In genomic region chr6:24606200-24606599, GRCh38 we compare ENCODE assay signal across 24 cellular contexts. TPM values are rescaled to one million over a fixed set of nuclear protein-coding genes. Genes with fewer than 3 reads are reported as not detected.
DNase-seq lines count a peak whose midpoint lies in the region; ATAC-seq, FAIRE-seq and TF ChIP-seq lines count a peak whose summit lies in the region.
"Had no signal": no experiment of that assay in that cellular context is flagged by ENCODE, and none has a peak within 500 bp of the region (broad histone marks: within the 10 kb centered on the region; RNA-seq: fewer than 3 reads in every experiment).

No MANE protein-coding gene starts in this region.

- H2AFZ ChIP-seq in HepG2 (ENCODE audit: low read length), result no peak overlapping the region
- H2AFZ ChIP-seq in neuronal stem cell (ENCODE audit: low read length), result peak overlapping the region; percentile 86
- no peak overlapping the region for H2AFZ ChIP-seq in osteoblast (ENCODE audit: low read length)

- 57% methylated on average over 6 of the region's 6 CpGs for WGBS in HepG2 (ENCODE audit: low lambda C conversion rate)
- 91% methylated on average over 6 of the region's 6 CpGs for WGBS in right lobe of liver (ENCODE audit: insufficient coverage, low coverage, low lambda C conversion rate, missing lambda C conversion rate)
- 94% methylated on average over 6 of the region's 6 CpGs for WGBS in esophagus muscularis mucosa
- WGBS in neuronal stem cell (ENCODE audit: extremely low coverage in 2 of 2, insufficient read length in 2 of 2, insufficient replicate concordance in 1 of 2), 2 donors, result no CpG with 5 or more reads among the region's 6 CpGs

- H3K9ac ChIP-seq in HepG2 (ENCODE audit: insufficient read depth, low read depth, low read length), result no peak overlapping the region
- H3K9ac ChIP-seq in neuronal stem cell (ENCODE audit: low read depth, low read length, poor library complexity), result no peak overlapping the region
- H3K9ac ChIP-seq: BLaER1 had no signal

- no peak for TF ChIP-seq CTCF in HepG2 (CRISPR knock-in tag; IDR thresholded peaks at IDR 0.05)
- TF ChIP-seq CTCF in right lobe of liver (IDR thresholded peaks at IDR 0.05), result no peak
- TF ChIP-seq CTCF in esophagus muscularis mucosa (IDR thresholded peaks at IDR 0.05), result no peak
- TF ChIP-seq CTCF in osteoblast (IDR thresholded peaks at IDR 0.05; ENCODE audit: extremely low read depth, low read depth, low read length), result no peak

- no peak overlapping the region for H3K4ac ChIP-seq in neuronal stem cell (ENCODE audit: low read length)

- no peak overlapping the region for H3K14ac ChIP-seq in neuronal stem cell (ENCODE audit: low read length)

- H2BK120ac ChIP-seq in neuronal stem cell (ENCODE audit: low read depth, low read length), result no peak overlapping the region

- intact Hi-C loops in HepG2 (cut with micrococcal nuclease; ENCODE audit: unreplicated experiment) (no loop called here), right lobe of liver (cut with DNase I) (no loop called here), esophagus muscularis mucosa (cut with DNase I) (no loop called here)

- no peak overlapping the region for H4K8ac ChIP-seq in neuronal stem cell (ENCODE audit: low read depth, low read length)

- no peak overlapping the region for H3K4me3 ChIP-seq in HepG2 (replicated peaks in 1 of 3; ENCODE audit: insufficient read depth in 1 of 3, low read depth in 2 of 3, low read length in 3 of 3)
- H3K4me3 ChIP-seq in right lobe of liver, result no peak overlapping the region
- no peak overlapping the region for H3K4me3 ChIP-seq in esophagus muscularis mucosa
- no peak overlapping the region for H3K4me3 ChIP-seq in neuronal stem cell (ENCODE audit: low read length in 2 of 2)
- H3K4me3 ChIP-seq in osteoblast (ENCODE audit: insufficient read depth, low read length), result no peak overlapping the region
- H3K4me3 ChIP-seq: BLaER1, GM12878, GM23338 had no signal

- DNase-seq in HepG2 (ENCODE audit: low spot score), result no peak
- DNase-seq in right lobe of liver, result no peak
- DNase-seq in esophagus muscularis mucosa (ENCODE audit: extremely low spot score), result peak; percentile 37
- DNase-seq in neuronal stem cell (ENCODE audit: low spot score), result no peak
- DNase-seq in osteoblast (ENCODE audit: insufficient read length, low spot score, missing footprints), result no peak
- no peak for DNase-seq in NCI-H510A (lab: John Stamatoyannopoulos, UW)
- DNase-seq: CD4-positive, CD25-positive, alpha-beta regulatory T cell; CD8-positive, alpha-beta T cell; DMS 273 treated with DMSO at 0.1 percent for 48 hours; DMS79; EL; GDM1; H9; HFFc6 had no signal

- POLR2A ChIA-PET in HepG2 (lab: Yijun Ruan, JAX), result no interaction called here

- H3K27me3 ChIP-seq in HepG2 (ENCODE audit: control insufficient read depth in 1 of 2, insufficient read depth in 2 of 2, low read length in 2 of 2) (peaks cover 0 to 3% of the 10 kb centered on the region in 2 experiments; a peak in 1 of 5 replicates), right lobe of liver (no peaks in the 10 kb centered on the region), esophagus muscularis mucosa (no peaks in the 10 kb centered on the region), neuronal stem cell (ENCODE audit: control insufficient read depth in 3 of 3, insufficient read depth in 3 of 3, low read depth in 1 of 3, low read length in 3 of 3) (peaks cover 0 to 3% (median 0%) of the 10 kb centered on the region in 3 experiments), osteoblast (ENCODE audit: insufficient read depth, low read length) (no peaks in the 10 kb centered on the region)
- H3K27me3 ChIP-seq: BLaER1 had no signal

- CTCF ChIA-PET in HepG2 (lab: Yijun Ruan, JAX; ENCODE audit: low intra/inter-chr PET ratio, low total read pairs), result no interaction called here

- no TSS peak for BruUV-seq in HepG2 (replicated peaks; lab: Mats Ljungman, UMichigan)

- TF ChIP-seq POLR2A in HepG2 (IDR thresholded peaks at IDR 0.05; ENCODE audit: insufficient read depth in 1 of 2, low read depth in 2 of 2, low read length in 2 of 2), result no peak
- no peak for TF ChIP-seq POLR2A in right lobe of liver (IDR thresholded peaks at IDR 0.05)
- no peak for TF ChIP-seq POLR2A in esophagus muscularis mucosa (IDR thresholded peaks at IDR 0.05; ENCODE audit: low read depth)

- H3K27ac ChIP-seq in HepG2 (ENCODE audit: extremely low read length, insufficient read depth, low read length) (no peak overlapping the region), right lobe of liver (no peak overlapping the region), esophagus muscularis mucosa (replicated peaks in 1 of 4) (no peak overlapping the region), neuronal stem cell (replicated peaks; ENCODE audit: low read length) (no peak overlapping the region), osteoblast (ENCODE audit: low read depth, low read length) (no peak overlapping the region)
- H3K27ac ChIP-seq: 22Rv1, BLaER1, C4-2B had no signal

- TF ChIP-seq RAD21 in HepG2 (CRISPR knock-in tag; IDR thresholded peaks at IDR 0.05), result no peak

- H4K91ac ChIP-seq in neuronal stem cell (ENCODE audit: low read depth, low read length, poor library complexity), result no peak overlapping the region

- no peak overlapping the region for H2BK12ac ChIP-seq in neuronal stem cell (ENCODE audit: low read length)

- H3K36me3 ChIP-seq in HepG2 (replicated peaks in 1 of 2; ENCODE audit: control insufficient read depth in 1 of 2, insufficient read depth in 2 of 2, low read length in 2 of 2) (no peaks in the 10 kb centered on the region), right lobe of liver (no peaks in the 10 kb centered on the region), esophagus muscularis mucosa (no peaks in the 10 kb centered on the region), neuronal stem cell (replicated peaks in 1 of 2; ENCODE audit: control insufficient read depth in 2 of 2, insufficient read depth in 2 of 2, low read length in 2 of 2) (no peaks in the 10 kb centered on the region), osteoblast (ENCODE audit: insufficient read depth, low read length) (no peaks in the 10 kb centered on the region)
- H3K36me3 ChIP-seq: BLaER1 had no signal

- no peaks in the 10 kb centered on the region for H3K79me1 ChIP-seq in neuronal stem cell (ENCODE audit: low read depth, low read length)

- no peak overlapping the region for H3K18ac ChIP-seq in neuronal stem cell (ENCODE audit: low read length)

- H4K20me1 ChIP-seq in HepG2 (ENCODE audit: insufficient read depth, low read length), result no peaks in the 10 kb centered on the region
- no peaks in the 10 kb centered on the region for H4K20me1 ChIP-seq in osteoblast (ENCODE audit: insufficient read depth, low read length)
- H4K20me1 ChIP-seq: BLaER1 had no signal

- no peak for FAIRE-seq in HepG2 (lab: Jason Lieb, UNC)
- FAIRE-seq: A204.1, D721Med, GM12878, GM19239 had no signal

- H3K23ac ChIP-seq in neuronal stem cell (ENCODE audit: low read depth, low read length, poor library complexity), result no peak overlapping the region

- H2AK5ac ChIP-seq in neuronal stem cell (ENCODE audit: low read depth, low read length), result no peak overlapping the region

- no peak overlapping the region for H2BK15ac ChIP-seq in neuronal stem cell (ENCODE audit: low read length)

- H3K9me3 ChIP-seq in HepG2 (ENCODE audit: low read length) (no peaks in the 10 kb centered on the region), right lobe of liver (no peaks in the 10 kb centered on the region), esophagus muscularis mucosa (no peaks in the 10 kb centered on the region), neuronal stem cell (replicated peaks in 1 of 2; ENCODE audit: control insufficient read depth in 2 of 2, insufficient read depth in 1 of 2, low read depth in 1 of 2, low read length in 2 of 2) (no peaks in the 10 kb centered on the region), osteoblast (ENCODE audit: low read depth, low read length) (no peaks in the 10 kb centered on the region)
- H3K9me3 ChIP-seq: BLaER1 had no signal

- no peak for ATAC-seq in HepG2
- no peak for ATAC-seq in right lobe of liver
- no peak for ATAC-seq in HG03457 (IDR thresholded peaks at IDR 0.05; ENCODE audit: unreplicated experiment)
- ATAC-seq: CD8-positive, alpha-beta T cell; GM12878; GM23338; HCT116 had no signal

- in situ Hi-C loops in HepG2 (cut with HindIII; ENCODE audit: extremely low pct_ligation_motif_present, low pct_unique_long_range_greater_than_20kb), result no loop called here

- no peaks in the 10 kb centered on the region for H3K79me2 ChIP-seq in HepG2 (ENCODE audit: insufficient read depth, low read length)
- H3K79me2 ChIP-seq in osteoblast (ENCODE audit: insufficient read depth, low read length), result no peaks in the 10 kb centered on the region

- H2BK5ac ChIP-seq in neuronal stem cell (ENCODE audit: low read length), result no peak overlapping the region

- no peak overlapping the region for H3K4me2 ChIP-seq in HepG2 (ENCODE audit: low read depth, low read length)
- H3K4me2 ChIP-seq in neuronal stem cell (ENCODE audit: insufficient read depth, low read length, poor library complexity, severe bottlenecking), result no peak overlapping the region
- H3K4me2 ChIP-seq in osteoblast (ENCODE audit: insufficient read depth, low read length), result no peak overlapping the region
- H3K4me2 ChIP-seq: BLaER1, GM23338 had no signal

- no peak for TF ChIP-seq EP300 in HepG2 (IDR thresholded peaks at IDR 0.05; ENCODE audit: low read depth in 2 of 2, low read length in 2 of 2)
- no peak for TF ChIP-seq EP300 in HepG2 (CRISPR knock-in tag; IDR thresholded peaks at IDR 0.05; ENCODE audit: borderline replicate concordance)
- TF ChIP-seq EP300 in esophagus muscularis mucosa (IDR thresholded peaks at IDR 0.05), result no peak

- H3K4me1 ChIP-seq in HepG2 (ENCODE audit: insufficient read depth, low read length), result no peaks in the 10 kb centered on the region
- H3K4me1 ChIP-seq in right lobe of liver, result no peaks in the 10 kb centered on the region
- H3K4me1 ChIP-seq in esophagus muscularis mucosa, result no peaks in the 10 kb centered on the region
- no peaks in the 10 kb centered on the region for H3K4me1 ChIP-seq in neuronal stem cell (ENCODE audit: control insufficient read depth in 2 of 2, insufficient read depth in 1 of 2, low read depth in 1 of 2, low read length in 2 of 2)
- H3K4me1 ChIP-seq in osteoblast (ENCODE audit: insufficient read depth, low read length), result no peaks in the 10 kb centered on the region
- H3K4me1 ChIP-seq: BLaER1 had no signal

RNA-seq across cellular contexts. Expression of gene KIAA0319, which starts 39.8 kb away (rescaled TPM):
- total RNA-seq in HepG2 (2016; rRNA removed; fragmentation: Illumina TruSeq; extraction: Trizol), result not detected in 2 replicates
- total RNA-seq in HepG2 (2016; cell fraction: cytosol; rRNA removed; fragmentation: Illumina TruSeq; extraction: Trizol; ENCODE audit: low read depth), result not detected in 2 replicates
- 0.02 TPM in 1 of 2 replicates, not detected in the other for total RNA-seq in HepG2 (2016; cell fraction: insoluble cytoplasmic fraction; rRNA removed; fragmentation: Illumina TruSeq; extraction: Trizol)
- 0.03 TPM in 1 of 2 replicates, not detected in the other for total RNA-seq in HepG2 (2016; cell fraction: membrane; rRNA removed; fragmentation: Illumina TruSeq; extraction: Trizol)
- total RNA-seq in HepG2 (2016; cell fraction: nucleus; rRNA removed; fragmentation: Illumina TruSeq; extraction: Trizol), result not detected in 2 replicates
- 0.01 TPM in 1 of 2 replicates, not detected in the other for polyA plus RNA-seq in HepG2 (2011; rRNA removed)
- polyA plus RNA-seq in HepG2 (2011; cell fraction: cytosol; rRNA removed), result 0.01 TPM in 2 replicates
- polyA plus RNA-seq in HepG2 (2011; cell fraction: nucleus; rRNA removed), result 0.03 TPM in 2 replicates
- 0.04 TPM in 1 of 2 replicates, not detected in the other for polyA plus RNA-seq in HepG2 (2012)
- not detected in 2 replicates for polyA plus RNA-seq in HepG2 (2016; cell fraction: cytosol; fragmentation: Illumina TruSeq; extraction: Trizol; ENCODE audit: low read depth)
- polyA plus RNA-seq in HepG2 (2016; cell fraction: insoluble cytoplasmic fraction; fragmentation: Illumina TruSeq; extraction: Trizol; ENCODE audit: low read depth), result not detected in 2 replicates
- not detected in 2 replicates for polyA plus RNA-seq in HepG2 (2016; cell fraction: membrane; fragmentation: Illumina TruSeq; extraction: Trizol; ENCODE audit: low read depth)
- polyA plus RNA-seq in HepG2 (2016; cell fraction: nucleus; fragmentation: Illumina TruSeq; extraction: Trizol; ENCODE audit: insufficient read depth, low read depth), result not detected in 2 replicates
- 0.12 and 7.9 TPM in 2 replicates for polyA minus RNA-seq in HepG2 (2011; rRNA and poly(A)+ RNA removed; ENCODE audit: low replicate concordance)
- not detected in 2 replicates for polyA minus RNA-seq in HepG2 (2011; cell fraction: cytosol; rRNA and poly(A)+ RNA removed)
- 0.13 TPM in 1 of 2 replicates, not detected in the other for polyA minus RNA-seq in HepG2 (2011; cell fraction: nucleus; rRNA and poly(A)+ RNA removed)
- total RNA-seq in right lobe of liver, result under 1 TPM in 1 of 6 experiments, not detected in 5; 0.02 TPM
- total RNA-seq in esophagus muscularis mucosa, result under 1 TPM; under 0.01 to 0.33 (median 0.15) TPM
- polyA plus RNA-seq in neuronal stem cell (2013, experiment 1 of 2), result 0.35 TPM
- 0.42 TPM for polyA plus RNA-seq in neuronal stem cell (2013, experiment 2 of 2)
- total RNA-seq in osteoblast, result under 0.01 and 0.29 TPM in 2 replicates
- total RNA-seq: CD4-positive, CD25-positive, alpha-beta regulatory T cell; CD8-positive, alpha-beta T cell had no signal
